9 cellular contexts compared by ENCODE assay signal in genomic region chr22:27185099-27185709, GRCh38.
"Had no signal": no experiment of that assay in that cellular context is flagged by ENCODE, and none has a peak within 500 bp of the region (broad histone marks: within the 10 kb centered on the region; RNA-seq: fewer than 3 reads in every experiment).

No MANE protein-coding gene starts in this region.

- H3K27ac Mint-ChIP-seq: HFFc6, IgD-negative memory B cell had no signal

- H3K36me3 Mint-ChIP-seq: IgD-negative memory B cell had no signal

- DNase-seq: GM23248, GOT3, H7, HFFc6 had no signal

- H3K9me3 Mint-ChIP-seq: HFFc6 had no signal

- H3K4me1 Mint-ChIP-seq: IgD-negative memory B cell had no signal

- H3K9ac ChIP-seq: GM23248 had no signal

- H3K36me3 ChIP-seq: HAP-1 had no signal

- H2AFZ ChIP-seq: GM23248 had no signal

- H3K4me3 ChIP-seq: GM23248, HAP-1 had no signal

- H3K27ac ChIP-seq: GM23248, HL-60 had no signal

- FAIRE-seq: HepG2 had no signal

- H3K4me3 Mint-ChIP-seq: HFFc6, IgD-negative memory B cell had no signal

- ATAC-seq: HCT116, HepG2 had no signal

- H3K9me3 ChIP-seq: HAP-1 had no signal
